Comparison of ENCODE assay signal across 20 cellular contexts in genomic region chr2:179036353-179036905, GRCh38.
"Had no signal": no experiment of that assay in that cellular context is flagged by ENCODE, and none has a peak within 500 bp of the region (broad histone marks: within the 10 kb centered on the region; RNA-seq: fewer than 3 reads in every experiment).

No MANE protein-coding gene starts in this region.

- FAIRE-seq: kidney, TTC549 had no signal

- H3K4me3 Mint-ChIP-seq: activated CD4-positive, alpha-beta memory T cell treated with anti-CD3 and anti-CD28 coated beads for 36 hours; activated T-cell treated with anti-CD3 and anti-CD28 coated beads, Interleukin-2, amount 50 U/mL, for 4 hours; central memory CD8-positive, alpha-beta T cell; mesothelial cell of epicardium; natural killer cell; stimulated activated naive B cell treated with anti-CD40 and anti-IgM and Interleukin-4, amounts not matched to agents 10 μg/mL and 1 μg/mL and 100 μg/mL, for 72 hours; T-helper 17 cell had no signal

- DNase-seq: activated CD4-positive, alpha-beta memory T cell treated with anti-CD3 and anti-CD28 coated beads for 36 hours; activated CD4-positive, CD25-positive, alpha-beta regulatory T cell; activated effector memory CD4-positive, alpha-beta T cell treated with anti-CD3 and anti-CD28 coated beads, Interleukin-2, amount 50 U/mL, for 16 hours; activated T-cell treated with anti-CD3 and anti-CD28 coated beads, Interleukin-2, amount 50 U/mL, for 4 hours; adrenal gland; cortex of kidney; effector CD8-positive, alpha-beta T cell; kidney; natural killer cell; nucleus accumbens; right lobe of liver; spleen; stimulated activated CD4-positive, alpha-beta T cell treated with anti-CD3 and anti-CD28 coated beads, Interleukin-1b, Interleukin-23, amount 100 ng/mL, for 48 hours; stimulated activated naive B cell treated with anti-CD40 and anti-IgM and Interleukin-4, amounts not matched to agents 10 μg/mL and 1 μg/mL and 100 μg/mL, for 72 hours; T-helper 17 cell; trophoblast cell had no signal

- H3K4me2 ChIP-seq: hepatocyte had no signal

- H3K27ac Mint-ChIP-seq: activated CD4-positive, alpha-beta memory T cell treated with anti-CD3 and anti-CD28 coated beads for 36 hours; mesothelial cell of epicardium; natural killer cell; stimulated activated naive B cell treated with anti-CD40 and anti-IgM and Interleukin-4, amounts not matched to agents 10 μg/mL and 1 μg/mL and 100 μg/mL, for 72 hours; T-helper 17 cell had no signal

- H3K27ac ChIP-seq: adrenal gland, hepatocyte, right lobe of liver, spleen had no signal

- H3K36me3 Mint-ChIP-seq: natural killer cell had no signal

- H3K27me3 ChIP-seq: adrenal gland, hepatocyte, right lobe of liver, spleen had no signal

- H3K79me2 ChIP-seq: hepatocyte had no signal

- H3K27me3 Mint-ChIP-seq: activated CD4-positive, alpha-beta memory T cell treated with anti-CD3 and anti-CD28 coated beads for 36 hours; central memory CD8-positive, alpha-beta T cell; stimulated activated naive B cell treated with anti-CD40 and anti-IgM and Interleukin-4, amounts not matched to agents 10 μg/mL and 1 μg/mL and 100 μg/mL, for 72 hours; T-helper 17 cell had no signal

- H3K36me3 ChIP-seq: adrenal gland, right lobe of liver, spleen had no signal

- H3K9me3 Mint-ChIP-seq: natural killer cell had no signal

- H3K4me3 ChIP-seq: adrenal gland, hepatocyte, right lobe of liver, spleen had no signal

- ATAC-seq: activated T-cell treated with anti-CD3 and anti-CD28 coated beads, Interleukin-2, amount 50 U/mL, for 4 hours; natural killer cell; right lobe of liver; stimulated activated naive B cell treated with anti-CD40 and anti-IgM and Interleukin-4, amounts not matched to agents 10 μg/mL and 1 μg/mL and 100 μg/mL, for 72 hours; T-helper 17 cell had no signal

- H2AFZ ChIP-seq: hepatocyte had no signal

- H3K9me3 ChIP-seq: adrenal gland, right lobe of liver had no signal

- H3K4me1 ChIP-seq: adrenal gland, right lobe of liver had no signal
